Comparison of ENCODE assay signal across 19 cellular contexts in genomic region chr1:2645776-2646175, GRCh38. TPM values are rescaled to one million over a fixed set of nuclear protein-coding genes. Genes with fewer than 3 reads are reported as not detected.
DNase-seq lines count a peak whose midpoint lies in the region; ATAC-seq, FAIRE-seq and TF ChIP-seq lines count a peak whose summit lies in the region.
"Had no signal": no experiment of that assay in that cellular context is flagged by ENCODE, and none has a peak within 500 bp of the region (broad histone marks: within the 10 kb centered on the region; RNA-seq: fewer than 3 reads in every experiment).

No MANE protein-coding gene starts in this region.

- peaks cover 0 to 8% of the 10 kb centered on the region in 2 donors for H3K9me3 ChIP-seq in kidney (ENCODE audit: control insufficient read depth in 1 of 2, low read length in 2 of 2)

- intact Hi-C loops in activated CD4-positive, alpha-beta T cell treated with anti-CD3 and anti-CD28 coated beads for 36 hours (cut with DNase I, micrococcal nuclease), result loop anchor here in 1 of 2 experiments (10.0 kb wide), 1 partner anchor 1129 kb away; the partner anchor contains the start of gene SMIM1
- intact Hi-C loops in kidney (cut with DNase I) (no loop called here), sciatic nerve (cut with DNase I) (no loop called here)

- no peaks in the 10 kb centered on the region for H3K4me1 Mint-ChIP-seq in activated CD4-positive, alpha-beta T cell treated with anti-CD3 and anti-CD28 coated beads for 36 hours
- H3K4me1 Mint-ChIP-seq in activated naive CD8-positive, alpha-beta T cell (ENCODE audit: low read depth), result peaks cover 7% of the 10 kb centered on the region
- peaks cover 5% of the 10 kb centered on the region for H3K4me1 Mint-ChIP-seq in activated naive CD8-positive, alpha-beta T cell treated with anti-CD3 and anti-CD28 coated beads for 36 hours

- H3K27ac ChIP-seq in kidney (ENCODE audit: low read depth in 2 of 2, low read length in 2 of 2), result no peak overlapping the region
- H3K27ac ChIP-seq: 22Rv1 had no signal

- H3K27ac Mint-ChIP-seq in activated CD4-positive, alpha-beta T cell treated with anti-CD3 and anti-CD28 coated beads for 36 hours, result no peak overlapping the region
- peak overlapping the region; percentile 34 for H3K27ac Mint-ChIP-seq in activated naive CD8-positive, alpha-beta T cell
- no peak overlapping the region for H3K27ac Mint-ChIP-seq in activated naive CD8-positive, alpha-beta T cell treated with anti-CD3 and anti-CD28 coated beads for 36 hours

- ATAC-seq in activated CD4-positive, alpha-beta T cell treated with anti-CD3 and anti-CD28 coated beads for 36 hours, result no peak
- no peak for ATAC-seq in sciatic nerve

- no peak overlapping the region for H3K4me3 Mint-ChIP-seq in activated CD4-positive, alpha-beta T cell treated with anti-CD3 and anti-CD28 coated beads for 36 hours
- H3K4me3 Mint-ChIP-seq in activated naive CD8-positive, alpha-beta T cell, result no peak overlapping the region
- no peak overlapping the region for H3K4me3 Mint-ChIP-seq in activated naive CD8-positive, alpha-beta T cell treated with anti-CD3 and anti-CD28 coated beads for 36 hours
- H3K4me3 Mint-ChIP-seq: CD14-positive monocyte had no signal

- H3K9me3 Mint-ChIP-seq in activated CD4-positive, alpha-beta T cell treated with anti-CD3 and anti-CD28 coated beads for 36 hours (ENCODE audit: low read depth), result peaks cover 12% of the 10 kb centered on the region
- H3K9me3 Mint-ChIP-seq in activated naive CD8-positive, alpha-beta T cell (ENCODE audit: low read depth), result peaks cover 10% of the 10 kb centered on the region
- peaks cover 13% of the 10 kb centered on the region for H3K9me3 Mint-ChIP-seq in activated naive CD8-positive, alpha-beta T cell treated with anti-CD3 and anti-CD28 coated beads for 36 hours

- peak; percentile 0 for DNase-seq in activated CD4-positive, alpha-beta T cell treated with anti-CD3 and anti-CD28 coated beads for 48 hours
- DNase-seq in activated CD4-positive, alpha-beta T cell treated with anti-CD3 and anti-CD28 coated beads for 36 hours, result no peak
- DNase-seq in activated naive CD8-positive, alpha-beta T cell treated with anti-CD3 and anti-CD28 coated beads for 36 hours, result no peak
- DNase-seq in kidney, result peak; percentile 29
- DNase-seq in sciatic nerve (ENCODE audit: low spot score), result peak; percentile 49
- DNase-seq in AG08395 (ENCODE audit: low spot score), result no peak
- DNase-seq in retina, result no peak
- DNase-seq: DMS79 treated with DMSO at 0.1 percent for 48 hours, KBM-7, NCI-H1105 treated with DMSO at 0.1 percent for 48 hours, NCI-H1694 treated with DMSO at 0.1 percent for 48 hours, NCI-H2107, NCI-H510A, NCI-H774 had no signal

- POLR2A ChIA-PET in activated CD4-positive, alpha-beta T cell treated with anti-CD3 and anti-CD28 coated beads for 36 hours (lab: Charles Lee), result no interaction called here

- no peak overlapping the region for H3K4me3 ChIP-seq in kidney (ENCODE audit: low read length in 2 of 2)

- H3K4me1 ChIP-seq in kidney (ENCODE audit: control insufficient read depth in 1 of 2, insufficient read depth in 1 of 2, low read depth in 1 of 2, low read length in 2 of 2), result peaks cover 0 to 12% of the 10 kb centered on the region in 2 donors

- CTCF ChIA-PET in activated CD4-positive, alpha-beta T cell treated with anti-CD3 and anti-CD28 coated beads for 36 hours (lab: Charles Lee), result interaction anchor here (0.6 kb wide), 2 partner anchors 76 to 226 kb away, joined by 3 read pairs; no protein-coding TSS in a partner anchor

- H3K27me3 Mint-ChIP-seq in activated CD4-positive, alpha-beta T cell treated with anti-CD3 and anti-CD28 coated beads for 36 hours, result no peaks in the 10 kb centered on the region
- no peaks in the 10 kb centered on the region for H3K27me3 Mint-ChIP-seq in activated naive CD8-positive, alpha-beta T cell
- H3K27me3 Mint-ChIP-seq in activated naive CD8-positive, alpha-beta T cell treated with anti-CD3 and anti-CD28 coated beads for 36 hours, result no peaks in the 10 kb centered on the region

- H3K36me3 ChIP-seq in kidney (ENCODE audit: control insufficient read depth in 1 of 2, insufficient read depth in 2 of 2, low read length in 2 of 2), result no peaks in the 10 kb centered on the region

- no peak for FAIRE-seq in kidney (lab: Jason Lieb, UNC)

- no peak overlapping the region for H3K9ac ChIP-seq in kidney (ENCODE audit: low read length in 2 of 2)

- no peak for TF ChIP-seq CTCF in kidney (IDR thresholded peaks at IDR 0.05; ENCODE audit: borderline replicate concordance, extremely low read depth, insufficient read depth)

- H3K36me3 Mint-ChIP-seq in activated CD4-positive, alpha-beta T cell treated with anti-CD3 and anti-CD28 coated beads for 36 hours (ENCODE audit: low read depth), result peaks cover 3% of the 10 kb centered on the region
- peaks cover 8% of the 10 kb centered on the region for H3K36me3 Mint-ChIP-seq in activated naive CD8-positive, alpha-beta T cell
- H3K36me3 Mint-ChIP-seq in activated naive CD8-positive, alpha-beta T cell treated with anti-CD3 and anti-CD28 coated beads for 36 hours, result peaks cover 5% of the 10 kb centered on the region
- H3K36me3 Mint-ChIP-seq: CD14-positive monocyte had no signal

RNA-seq across cellular contexts. Expression of gene MMEL1, which starts 13.0 kb away (rescaled TPM):
- total RNA-seq in activated CD4-positive, alpha-beta T cell treated with anti-CD3 and anti-CD28 coated beads for 36 hours, result 1 to 10 TPM in 1 of 2 experiments, under 1 TPM in 1; 0.97 to 1.4 TPM
- 1 to 10 TPM; 1.5 to 1.6 TPM for total RNA-seq in activated naive CD8-positive, alpha-beta T cell treated with anti-CD3 and anti-CD28 coated beads for 36 hours
- total RNA-seq in kidney (4.0 TPM), sciatic nerve (1.7 TPM)
- 8.5 TPM for polyA plus RNA-seq in kidney (ENCODE audit: insufficient read depth, low read depth, low replicate concordance)
- total RNA-seq: H4, OCI-LY7 had no signal

RNA-seq across cellular contexts. Expression of gene PRXL2B, which starts 59.2 kb away (rescaled TPM):
- 10 to 100 TPM; 23.7 to 36.8 TPM for total RNA-seq in activated CD4-positive, alpha-beta T cell treated with anti-CD3 and anti-CD28 coated beads for 36 hours
- total RNA-seq in activated naive CD8-positive, alpha-beta T cell treated with anti-CD3 and anti-CD28 coated beads for 36 hours, result 10 to 100 TPM; 42.2 to 43.2 TPM
- total RNA-seq in kidney (39.5 TPM), sciatic nerve (23.9 TPM)
- polyA plus RNA-seq in kidney (ENCODE audit: insufficient read depth, low read depth, low replicate concordance), result 25.6 TPM

Comparison
In these comparisons a context has a peak if more than half of its experiments do, and no peak if none do; other contexts are left out.
1. DNase-seq: peak in activated CD4-positive, alpha-beta T cell treated with anti-CD3 and anti-CD28 coated beads for 48 hours (single experiment), kidney (single experiment) and sciatic nerve (single experiment); none in activated CD4-positive, alpha-beta T cell treated with anti-CD3 and anti-CD28 coated beads for 36 hours (single experiment), activated naive CD8-positive, alpha-beta T cell treated with anti-CD3 and anti-CD28 coated beads for 36 hours (single experiment), AG08395 (single experiment) and retina (single experiment).